Comparison of ENCODE assay signal across 7 cellular contexts in genomic region chr7:65763114-65763513, GRCh38.
DNase-seq lines count a peak whose midpoint lies in the region; ATAC-seq, FAIRE-seq and TF ChIP-seq lines count a peak whose summit lies in the region.
"Not testable (repeated sequence)": the region's sequence is repeated elsewhere in the genome, so short reads cannot be mapped to it uniquely, and the experiment has no call there.

No MANE protein-coding gene starts in this region.

- not testable (repeated sequence) for H3K4me2 ChIP-seq in GM12878 (ENCODE audit: control insufficient read depth, insufficient read depth)

- H3K4me1 ChIP-seq in GM12878 (ENCODE audit: control insufficient read depth, insufficient read depth, low read length); psoas muscle: not testable (repeated sequence)

- H3K9me3 ChIP-seq in GM12878 (replicated peaks; ENCODE audit: control insufficient read depth, insufficient read depth, low read length); psoas muscle: not testable (repeated sequence)

- DNase-seq in DMS53 (lab: John Stamatoyannopoulos, UW) = peak; percentile 27
- DNase-seq in M059J (ENCODE audit: low read depth) = peak; percentile 37
- DNase-seq in activated CD4-positive, alpha-beta T cell treated with anti-CD3 and anti-CD28 coated beads for 36 hours; activated T-helper 2 cell treated with anti-CD3 and anti-CD28 coated beads, Interferon-gamma antibody, Interleukin-2, Interleukin-4, amounts not matched to agents 10 μg/mL and 5 μg/mL and 100 μg/mL, durations not matched to agents 14 hours and 24 hours and 36 hours (ENCODE audit: low spot score); GM12878 (ENCODE audit: low read depth, low spot score); psoas muscle: not testable (repeated sequence)
- DNase-seq in iris pigment epithelial cell (ENCODE audit: low read depth) = peak; percentile 51

- not testable (repeated sequence) for H3K9ac ChIP-seq in GM12878 (ENCODE audit: control insufficient read depth, insufficient read depth, low read length)

- peaks cover 14% of the 10 kb centered on the region for H3K4me1 Mint-ChIP-seq in activated CD4-positive, alpha-beta T cell treated with anti-CD3 and anti-CD28 coated beads for 36 hours
- not testable (repeated sequence) for H3K4me1 Mint-ChIP-seq in activated T-helper 2 cell treated with anti-CD3 and anti-CD28 coated beads, Interferon-gamma antibody, Interleukin-2, Interleukin-4, amounts not matched to agents 10 μg/mL and 5 μg/mL and 100 μg/mL, durations not matched to agents 14 hours and 24 hours and 36 hours (ENCODE audit: low read depth)

- not testable (repeated sequence) for H2AFZ ChIP-seq in GM12878 (ENCODE audit: control insufficient read depth, low read depth, low read length)

- not testable (repeated sequence) for H3K4me3 Mint-ChIP-seq in activated CD4-positive, alpha-beta T cell treated with anti-CD3 and anti-CD28 coated beads for 36 hours; activated T-helper 2 cell treated with anti-CD3 and anti-CD28 coated beads, Interferon-gamma antibody, Interleukin-2, Interleukin-4, amounts not matched to agents 10 μg/mL and 5 μg/mL and 100 μg/mL, durations not matched to agents 14 hours and 24 hours and 36 hours (ENCODE audit: low read depth)

- H3K4me3 ChIP-seq in GM12878, psoas muscle: not testable (repeated sequence)

- H4K20me1 ChIP-seq in GM12878 (ENCODE audit: control insufficient read depth, insufficient read depth) = not testable (repeated sequence)

- TF ChIP-seq POLR2A in GM12878 (IDR thresholded peaks at IDR 0.05; ENCODE audit: low read depth, low read length) = not testable (repeated sequence)

- not testable (repeated sequence) for H3K79me2 ChIP-seq in GM12878 (ENCODE audit: control insufficient read depth, insufficient read depth, low read length)

- SMC1A ChIA-PET in GM12878 (lab: Charles Lee; ENCODE audit: uncharacterized antibody, unreplicated experiment) = not testable (repeated sequence)

- not testable (repeated sequence) for H3K9me3 Mint-ChIP-seq in activated CD4-positive, alpha-beta T cell treated with anti-CD3 and anti-CD28 coated beads for 36 hours (ENCODE audit: low read depth); activated T-helper 2 cell treated with anti-CD3 and anti-CD28 coated beads, Interferon-gamma antibody, Interleukin-2, Interleukin-4, amounts not matched to agents 10 μg/mL and 5 μg/mL and 100 μg/mL, durations not matched to agents 14 hours and 24 hours and 36 hours

- not testable (repeated sequence) for H3K27me3 ChIP-seq in GM12878 (replicated peaks in 1 of 2; ENCODE audit: control insufficient read depth in 2 of 2, insufficient read depth in 2 of 2, low read length in 1 of 2); psoas muscle (ENCODE audit: insufficient read depth in 3 of 3, low read length in 2 of 3)

- H3K27me3 Mint-ChIP-seq in activated CD4-positive, alpha-beta T cell treated with anti-CD3 and anti-CD28 coated beads for 36 hours; activated T-helper 2 cell treated with anti-CD3 and anti-CD28 coated beads, Interferon-gamma antibody, Interleukin-2, Interleukin-4, amounts not matched to agents 10 μg/mL and 5 μg/mL and 100 μg/mL, durations not matched to agents 14 hours and 24 hours and 36 hours (ENCODE audit: low read depth): not testable (repeated sequence)

- RAD21 ChIA-PET in GM12878 (lab: Charles Lee; ENCODE audit: unreplicated experiment) = not testable (repeated sequence)

- TF ChIP-seq RAD21 in GM12878 (IDR thresholded peaks at IDR 0.05; ENCODE audit: insufficient read depth, low read depth, low read length) = not testable (repeated sequence)

- H3K36me3 Mint-ChIP-seq in activated CD4-positive, alpha-beta T cell treated with anti-CD3 and anti-CD28 coated beads for 36 hours (ENCODE audit: low read depth) = peaks cover 27% of the 10 kb centered on the region
- H3K36me3 Mint-ChIP-seq in activated T-helper 2 cell treated with anti-CD3 and anti-CD28 coated beads, Interferon-gamma antibody, Interleukin-2, Interleukin-4, amounts not matched to agents 10 μg/mL and 5 μg/mL and 100 μg/mL, durations not matched to agents 14 hours and 24 hours and 36 hours (ENCODE audit: low read depth) = peaks cover 34% of the 10 kb centered on the region

- in situ Hi-C loops in GM12878 (cut with MboI) = loop anchor here (25.0 kb wide), 1 partner anchor 676 kb away; no protein-coding TSS in a partner anchor

- FAIRE-seq in GM12878 (lab: Jason Lieb, UNC) = not testable (repeated sequence)

- peak overlapping the region; percentile 78 for H3K27ac Mint-ChIP-seq in activated CD4-positive, alpha-beta T cell treated with anti-CD3 and anti-CD28 coated beads for 36 hours
- H3K27ac Mint-ChIP-seq in activated T-helper 2 cell treated with anti-CD3 and anti-CD28 coated beads, Interferon-gamma antibody, Interleukin-2, Interleukin-4, amounts not matched to agents 10 μg/mL and 5 μg/mL and 100 μg/mL, durations not matched to agents 14 hours and 24 hours and 36 hours = peak overlapping the region; percentile 33

- WGBS in GM12878 (ENCODE audit: insufficient coverage, insufficient replicate concordance, low lambda C conversion rate, missing lambda C conversion rate) = 79% methylated on average over 5 of the region's 5 CpGs
- WGBS in psoas muscle, 3 donors = 75 to 77% (median 77%) methylated on average over 5 of the region's 5 CpGs

- CTCF ChIA-PET in activated CD4-positive, alpha-beta T cell treated with anti-CD3 and anti-CD28 coated beads for 36 hours (lab: Charles Lee); GM12878 (lab: Yijun Ruan, JAX): not testable (repeated sequence)

- not testable (repeated sequence) for H3K36me3 ChIP-seq in GM12878 (ENCODE audit: control insufficient read depth in 2 of 2, insufficient read depth in 2 of 2, low read length in 1 of 2)
- H3K36me3 ChIP-seq in psoas muscle (ENCODE audit: insufficient read depth in 1 of 2, low read depth in 1 of 2) = peaks cover 0 to 39% of the 10 kb centered on the region in 2 donors

- not testable (repeated sequence) for H3K27ac ChIP-seq in GM12878 (ENCODE audit: control insufficient read depth, insufficient read depth)
- H3K27ac ChIP-seq in psoas muscle = peak overlapping the region; percentile 16

- TSS peak; percentile 48 for BruUV-seq in GM12878 (replicated peaks; lab: Mats Ljungman, UMichigan)

- POLR2A ChIA-PET in activated CD4-positive, alpha-beta T cell treated with anti-CD3 and anti-CD28 coated beads for 36 hours (lab: Charles Lee); GM12878 (lab: Charles Lee): not testable (repeated sequence)

- intact Hi-C loops in activated CD4-positive, alpha-beta T cell treated with anti-CD3 and anti-CD28 coated beads for 36 hours (cut with DNase I, micrococcal nuclease); activated T-helper 2 cell treated with anti-CD3 and anti-CD28 coated beads, Interferon-gamma antibody, Interleukin-2, Interleukin-4, amounts not matched to agents 10 μg/mL and 5 μg/mL and 100 μg/mL, durations not matched to agents 14 hours and 24 hours and 36 hours (cut with micrococcal nuclease); GM12878 (cut with micrococcal nuclease; ENCODE audit: unreplicated experiment); psoas muscle (cut with DNase I): not testable (repeated sequence)

- not testable (repeated sequence) for ATAC-seq in activated CD4-positive, alpha-beta T cell treated with anti-CD3 and anti-CD28 coated beads for 36 hours; GM12878; psoas muscle

- TF ChIP-seq CTCF in GM12878 (IDR thresholded peaks at IDR 0.05 in 2 of 3, conservative IDR thresholded peaks at IDR 0.05 in 1 of 3; ENCODE audit: control insufficient read depth in 2 of 3, extremely low read depth in 1 of 3, insufficient read depth in 1 of 3, low read depth in 3 of 3, low read length in 3 of 3); psoas muscle (IDR thresholded peaks at IDR 0.05): not testable (repeated sequence)

- not testable (repeated sequence) for TF ChIP-seq EP300 in GM12878 (IDR thresholded peaks at IDR 0.05; ENCODE audit: borderline replicate concordance in 1 of 2, control insufficient read depth in 1 of 2, low read depth in 2 of 2, low read length in 2 of 2)
